In genomic region chr14:51967521-51967920, GRCh38 we compare ENCODE assay signal across 22 cellular contexts.
"Had no signal": no experiment of that assay in that cellular context is flagged by ENCODE, and none has a peak within 500 bp of the region (broad histone marks: within the 10 kb centered on the region; RNA-seq: fewer than 3 reads in every experiment).

No MANE protein-coding gene starts in this region.

- H3K4me1 ChIP-seq: pancreas had no signal

- H3K36me3 ChIP-seq: gastroesophageal sphincter, left ventricle myocardium inferior, pancreas, upper lobe of left lung had no signal

- H3K4me3 Mint-ChIP-seq: activated CD4-positive, alpha-beta T cell treated with anti-CD3 and anti-CD28 coated beads, Interleukin-2, amount 10 ng/mL, durations not matched to agents 7 days and 5 days; brain; stimulated activated memory B cell treated with anti-CD40 and anti-IgM and Interleukin-4, amounts not matched to agents 10 μg/mL and 1 μg/mL and 100 μg/mL, for 72 hours; T-cell had no signal

- H3K4me3 ChIP-seq: gastroesophageal sphincter, heart left ventricle, left ventricle myocardium inferior, pancreas, testis, upper lobe of left lung had no signal

- H3K27me3 Mint-ChIP-seq: activated CD4-positive, alpha-beta T cell treated with anti-CD3 and anti-CD28 coated beads, Interleukin-2, amount 10 ng/mL, durations not matched to agents 7 days and 5 days; brain; stimulated activated memory B cell treated with anti-CD40 and anti-IgM and Interleukin-4, amounts not matched to agents 10 μg/mL and 1 μg/mL and 100 μg/mL, for 72 hours; T-cell had no signal

- H3K27me3 ChIP-seq: gastroesophageal sphincter, neutrophil, pancreas, testis, upper lobe of left lung had no signal

- H3K27ac Mint-ChIP-seq: activated CD4-positive, alpha-beta T cell treated with anti-CD3 and anti-CD28 coated beads, Interleukin-2, amount 10 ng/mL, durations not matched to agents 7 days and 5 days; stimulated activated memory B cell treated with anti-CD40 and anti-IgM and Interleukin-4, amounts not matched to agents 10 μg/mL and 1 μg/mL and 100 μg/mL, for 72 hours had no signal

- H3K9me3 Mint-ChIP-seq: activated CD4-positive, alpha-beta T cell treated with anti-CD3 and anti-CD28 coated beads, Interleukin-2, amount 10 ng/mL, durations not matched to agents 7 days and 5 days; brain; stimulated activated memory B cell treated with anti-CD40 and anti-IgM and Interleukin-4, amounts not matched to agents 10 μg/mL and 1 μg/mL and 100 μg/mL, for 72 hours; T-cell had no signal

- H3K9me3 ChIP-seq: gastroesophageal sphincter, heart left ventricle, left ventricle myocardium inferior, neutrophil, pancreas, testis, upper lobe of left lung had no signal

- DNase-seq: activated CD4-positive, alpha-beta T cell treated with anti-CD3 and anti-CD28 coated beads, Interleukin-2, amount 10 ng/mL, durations not matched to agents 7 days and 5 days; activated CD4-positive, CD25-positive, alpha-beta regulatory T cell; activated CD8-positive, alpha-beta memory T cell treated with anti-CD3 and anti-CD28 coated beads for 24 hours; activated CD8-positive, alpha-beta memory T cell treated with anti-CD3 and anti-CD28 coated beads, Interleukin-2, amount 50 U/mL, for 48 hours; activated gamma-delta T cell treated with Interleukin-2 at 50 U/mL for 16 hours; anterior cingulate cortex; central memory CD4-positive, alpha-beta T cell; heart left ventricle; left ventricle myocardium inferior; mammary epithelial cell; midbrain; pancreas; stimulated activated CD4-positive, alpha-beta T cell treated with anti-CD3 and anti-CD28 coated beads, Interleukin-4, amount 100 ng/mL, for 24 hours; T-cell; T-helper 9 cell; testis had no signal

- ATAC-seq: gastroesophageal sphincter; heart left ventricle; pancreas; sciatic nerve; stimulated activated memory B cell treated with anti-CD40 and anti-IgM and Interleukin-4, amounts not matched to agents 10 μg/mL and 1 μg/mL and 100 μg/mL, for 72 hours; T-cell had no signal

- H3K27ac ChIP-seq: gastroesophageal sphincter, heart left ventricle, left ventricle myocardium inferior, neutrophil, pancreas, testis, upper lobe of left lung had no signal
